Comparison of ENCODE assay signal across 19 cellular contexts in the genomic region with DNA sequence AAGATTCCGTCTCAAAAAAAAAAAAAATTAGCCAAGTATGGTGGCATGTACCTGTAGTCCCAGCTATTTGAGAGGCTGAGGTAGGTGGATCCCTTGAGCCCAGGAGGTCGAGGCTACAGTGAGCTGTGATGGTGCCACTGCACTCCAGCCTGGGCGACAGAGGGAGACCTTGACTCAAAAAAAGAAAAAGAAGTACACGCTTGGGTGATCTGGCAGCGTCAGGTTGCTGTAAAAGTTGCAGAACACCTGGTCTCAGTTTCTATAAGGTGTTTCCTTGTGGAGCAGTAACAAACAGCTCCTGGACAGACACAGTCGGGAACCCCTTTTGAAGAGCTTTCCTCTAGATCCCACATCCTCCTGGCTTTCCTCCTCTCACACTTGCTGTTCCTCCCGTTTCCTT. TPM values are rescaled to one million over a fixed set of nuclear protein-coding genes. Genes with fewer than 3 reads are reported as not detected.
DNase-seq lines count a peak whose midpoint lies in the region; ATAC-seq, FAIRE-seq and TF ChIP-seq lines count a peak whose summit lies in the region.
"Had no signal": no experiment of that assay in that cellular context is flagged by ENCODE, and none has a peak within 500 bp of the region (broad histone marks: within the 10 kb centered on the region; RNA-seq: fewer than 3 reads in every experiment).

No MANE protein-coding gene starts in this region.

- no peaks in the 10 kb centered on the region for H3K9me3 ChIP-seq in OCI-LY3 (ENCODE audit: insufficient read depth, low read length)
- no peaks in the 10 kb centered on the region for H3K9me3 ChIP-seq in trophoblast cell (ENCODE audit: insufficient read depth, low read depth, low read length)
- no peaks in the 10 kb centered on the region for H3K9me3 ChIP-seq in tibial artery
- H3K9me3 ChIP-seq: lower lobe of right lung, prostate gland, suprapubic skin had no signal

- H4K8ac ChIP-seq in trophoblast cell (ENCODE audit: low read depth, low read length), result no peak overlapping the region

- no peak overlapping the region for H2AFZ ChIP-seq in OCI-LY3 (ENCODE audit: low read depth, low read length)
- H2AFZ ChIP-seq in trophoblast cell (ENCODE audit: insufficient read depth, low read length, poor library complexity), result no peak overlapping the region

- no peaks in the 10 kb centered on the region for H3K79me2 ChIP-seq in OCI-LY3 (ENCODE audit: low read length)
- no peaks in the 10 kb centered on the region for H3K79me2 ChIP-seq in trophoblast cell (ENCODE audit: control insufficient read depth, insufficient read depth, low read length, poor library complexity)

- H3K27ac ChIP-seq in OCI-LY3 (ENCODE audit: low read length), result no peak overlapping the region
- H3K27ac ChIP-seq in trophoblast cell (ENCODE audit: low read depth, low read length), result no peak overlapping the region
- H3K27ac ChIP-seq in tibial artery, result no peak overlapping the region
- H3K27ac ChIP-seq: lower lobe of right lung, prostate gland, suprapubic skin had no signal

- no peak for DNase-seq in GM19239 (ENCODE audit: insufficient read length, low spot score)
- DNase-seq in trophoblast cell, result no peak
- no peak for DNase-seq in tibial artery
- no peak for DNase-seq in NCI-H1694 (lab: John Stamatoyannopoulos, UW)
- DNase-seq: activated CD8-positive, alpha-beta T cell treated with anti-CD3 and anti-CD28 coated beads for 36 hours; activated gamma-delta T cell; activated T-cell treated with anti-CD3 and anti-CD28 coated beads for 4 hours; CD4-positive, alpha-beta memory T cell; GDM1; lower lobe of right lung; NCI-H1105; NCI-H524 had no signal

- H4K91ac ChIP-seq in trophoblast cell (ENCODE audit: low read depth, low read length), result peak overlapping the region; percentile 28

- peak overlapping the region; percentile 46 for H3K18ac ChIP-seq in trophoblast cell (ENCODE audit: low read length)

- intact Hi-C loops in tibial artery (cut with DNase I; ENCODE audit: low total_unique reads), result no loop called here

- peak; percentile 18 for FAIRE-seq in GM19239 (lab: Jason Lieb, UNC)
- FAIRE-seq: colon, keratinocyte had no signal

- H3K9ac ChIP-seq in OCI-LY3 (ENCODE audit: low read length) (no peak overlapping the region), trophoblast cell (ENCODE audit: low read length) (no peak overlapping the region)

- H3K79me1 ChIP-seq in trophoblast cell (ENCODE audit: low read length), result peaks cover 12% of the 10 kb centered on the region

- no peak overlapping the region for H3K14ac ChIP-seq in trophoblast cell (ENCODE audit: low read length)

- H3K4me2 ChIP-seq in OCI-LY3 (ENCODE audit: low read length) (peak overlapping the region; percentile 45), trophoblast cell (ENCODE audit: low read length) (no peak overlapping the region)

- no peak for ATAC-seq in GM18907 (IDR thresholded peaks at IDR 0.05; ENCODE audit: unreplicated experiment)
- ATAC-seq: activated CD8-positive, alpha-beta T cell treated with anti-CD3 and anti-CD28 coated beads for 36 hours; lower lobe of right lung had no signal

- no CpG with 5 or more reads among the region's 7 CpGs for WGBS in trophoblast cell (ENCODE audit: extremely low coverage, insufficient coverage, insufficient read length)

- H3K4me1 ChIP-seq in OCI-LY3 (ENCODE audit: low read length) (peaks cover 22% of the 10 kb centered on the region), trophoblast cell (ENCODE audit: control insufficient read depth in 1 of 2, insufficient read depth in 2 of 2, low read length in 2 of 2) (peaks cover 4 to 13% of the 10 kb centered on the region in 2 experiments), tibial artery (peaks cover 0 to 13% (median 0%) of the 10 kb centered on the region in 4 donors)
- H3K4me1 ChIP-seq: lower lobe of right lung, prostate gland had no signal

- H4K12ac ChIP-seq in trophoblast cell (ENCODE audit: low read depth, low read length), result no peak overlapping the region

- 0 out of 2 replicates have a peak, but pooled peaks cover 3% of the 10 kb centered on the region for H4K20me1 ChIP-seq in OCI-LY3 (ENCODE audit: insufficient read depth, low read length)

- H3K36me3 ChIP-seq in OCI-LY3 (replicated peaks; ENCODE audit: low read depth, low read length) (no peaks in the 10 kb centered on the region), trophoblast cell (ENCODE audit: control insufficient read depth in 1 of 2, insufficient read depth in 2 of 2, low read length in 2 of 2) (no peaks in the 10 kb centered on the region), tibial artery (no peaks in the 10 kb centered on the region)
- H3K36me3 ChIP-seq: lower lobe of right lung, prostate gland, suprapubic skin had no signal

- H3K27me3 ChIP-seq in OCI-LY3 (ENCODE audit: low read depth, low read length) (peaks cover 13% of the 10 kb centered on the region), trophoblast cell (ENCODE audit: insufficient read depth, low read length) (no peaks in the 10 kb centered on the region), tibial artery (no peaks in the 10 kb centered on the region)
- H3K27me3 ChIP-seq: suprapubic skin had no signal

- no peak overlapping the region for H3K4ac ChIP-seq in trophoblast cell (ENCODE audit: low read depth, low read length)

- peak overlapping the region; percentile 35 for H2BK5ac ChIP-seq in trophoblast cell (ENCODE audit: low read depth, low read length, poor library complexity)

- peak overlapping the region; percentile 72 for H2AK5ac ChIP-seq in trophoblast cell (ENCODE audit: low read length)

- TF ChIP-seq CTCF in GM12872 (IDR thresholded peaks at IDR 0.05; ENCODE audit: insufficient read depth, low read depth, low read length) (peak; percentile 37; the same call in 1 of the 3 replicates), OCI-LY3 (IDR thresholded peaks at IDR 0.05; ENCODE audit: low read depth, low read length) (peak; percentile 48), tibial artery (IDR thresholded peaks at IDR 0.05) (no peak)

- peak overlapping the region; percentile 77 for H2BK12ac ChIP-seq in trophoblast cell (ENCODE audit: low read length)

- no peak overlapping the region for H3K23ac ChIP-seq in trophoblast cell (ENCODE audit: low read length)

- H2BK120ac ChIP-seq in trophoblast cell (ENCODE audit: insufficient read depth, low read length, poor library complexity), result no peak overlapping the region

- H3K4me3 ChIP-seq in OCI-LY3 (ENCODE audit: low read length) (peak overlapping the region; percentile 4; the same call in 1 of the 2 replicates), trophoblast cell (ENCODE audit: low read depth, low read length) (no peak overlapping the region), tibial artery (no peak overlapping the region)
- H3K4me3 ChIP-seq: lower lobe of right lung, prostate gland, suprapubic skin had no signal

RNA-seq across cellular contexts. Expression of gene SCGB1A1, which starts 45.8 kb away (rescaled TPM):
- polyA plus RNA-seq in trophoblast cell (2013), result not detected in 2 replicates
- polyA plus RNA-seq: CD4-positive, alpha-beta memory T cell; keratinocyte had no signal

Comparison
In these comparisons a context has a peak if more than half of its experiments do, and no peak if none do; other contexts are left out.
1. CTCF ChIP-seq: peak in GM12872 (single experiment) and OCI-LY3 (single experiment); none in tibial artery (0 of 2).